In genomic region chr2:127740665-127741287, GRCh38 we compare ENCODE assay signal across 18 cellular contexts. TPM values are rescaled to one million over a fixed set of nuclear protein-coding genes. Genes with fewer than 3 reads are reported as not detected.
DNase-seq lines count a peak whose midpoint lies in the region; ATAC-seq, FAIRE-seq and TF ChIP-seq lines count a peak whose summit lies in the region.
"Had no signal": no experiment of that assay in that cellular context is flagged by ENCODE, and none has a peak within 500 bp of the region (broad histone marks: within the 10 kb centered on the region; RNA-seq: fewer than 3 reads in every experiment).

No MANE protein-coding gene starts in this region.

- H3K4me1 Mint-ChIP-seq in activated naive CD8-positive, alpha-beta T cell treated with anti-CD3 and anti-CD28 coated beads, Interleukin-2, amount 50 U/mL, for 24 hours = peaks cover 47% of the 10 kb centered on the region
- H3K4me1 Mint-ChIP-seq: B cell had no signal

- peaks cover 56% of the 10 kb centered on the region for H3K36me3 Mint-ChIP-seq in activated naive CD8-positive, alpha-beta T cell treated with anti-CD3 and anti-CD28 coated beads, Interleukin-2, amount 50 U/mL, for 24 hours (ENCODE audit: low read depth)

- intact Hi-C loops in transverse colon (cut with DNase I; ENCODE audit: low total_unique reads) = no loop called here

- TF ChIP-seq EP300 in transverse colon (IDR thresholded peaks at IDR 0.05; ENCODE audit: low read depth) = no peak

- in situ Hi-C loops in transverse colon (cut with MboI; ENCODE audit: low pct_ligation_motif_present in 1 of 4, low pct_unique_long_range_greater_than_20kb in 1 of 4, low sequenced_read_pairs in 3 of 4) = no loop called here

- H3K4me1 ChIP-seq in transverse colon = peaks cover 0 to 6% (median 0%) of the 10 kb centered on the region in 4 donors
- H3K4me1 ChIP-seq: lower lobe of right lung had no signal

- no peak for ATAC-seq in activated naive CD8-positive, alpha-beta T cell treated with anti-CD3 and anti-CD28 coated beads, Interleukin-2, amount 50 U/mL, for 24 hours
- ATAC-seq: esophagus mucosa, lower lobe of right lung had no signal

- H3K4me3 Mint-ChIP-seq in activated naive CD8-positive, alpha-beta T cell treated with anti-CD3 and anti-CD28 coated beads, Interleukin-2, amount 50 U/mL, for 24 hours = no peak overlapping the region
- H3K4me3 Mint-ChIP-seq: B cell had no signal

- H3K27ac ChIP-seq in transverse colon = no peak overlapping the region
- H3K27ac ChIP-seq: HL-60, lower lobe of right lung, neutrophil, VCaP had no signal

- no peak for TF ChIP-seq POLR2A in transverse colon (IDR thresholded peaks at IDR 0.05)

- H3K27me3 Mint-ChIP-seq in activated naive CD8-positive, alpha-beta T cell treated with anti-CD3 and anti-CD28 coated beads, Interleukin-2, amount 50 U/mL, for 24 hours = no peaks in the 10 kb centered on the region
- H3K27me3 Mint-ChIP-seq: B cell had no signal

- TF ChIP-seq CTCF in AG10803 (conservative IDR thresholded peaks at IDR 0.05; ENCODE audit: low read length) = no peak
- TF ChIP-seq CTCF in transverse colon (IDR thresholded peaks at IDR 0.05) = no peak

- H3K27ac Mint-ChIP-seq in activated naive CD8-positive, alpha-beta T cell treated with anti-CD3 and anti-CD28 coated beads, Interleukin-2, amount 50 U/mL, for 24 hours = peak overlapping the region; percentile 11
- H3K27ac Mint-ChIP-seq: B cell had no signal

- H3K9me3 ChIP-seq in transverse colon = no peaks in the 10 kb centered on the region
- H3K9me3 ChIP-seq: lower lobe of right lung, neutrophil had no signal

- no peaks in the 10 kb centered on the region for H3K27me3 ChIP-seq in transverse colon
- H3K27me3 ChIP-seq: neutrophil had no signal

- WGBS in transverse colon (ENCODE audit: low coverage in 1 of 2), 2 donors = 70 to 86% methylated on average over 3 of the region's 3 CpGs

- H3K9me3 Mint-ChIP-seq in activated naive CD8-positive, alpha-beta T cell treated with anti-CD3 and anti-CD28 coated beads, Interleukin-2, amount 50 U/mL, for 24 hours = no peaks in the 10 kb centered on the region

- FAIRE-seq in GM18507 (lab: Jason Lieb, UNC) = peak; percentile 36
- FAIRE-seq: colon had no signal

- peak; percentile 8 for DNase-seq in AG10803 (ENCODE audit: low read depth)
- no peak for DNase-seq in GM18507 (ENCODE audit: extremely low spot score, insufficient read length, low read depth)
- DNase-seq in NCI-H2227 (lab: John Stamatoyannopoulos, UW; ENCODE audit: unreplicated experiment) = peak; percentile 25
- DNase-seq in activated naive CD8-positive, alpha-beta T cell treated with anti-CD3 and anti-CD28 coated beads, Interleukin-2, amount 50 U/mL, for 24 hours = no peak
- no peak for DNase-seq in DMS 273 (lab: John Stamatoyannopoulos, UW; ENCODE audit: unreplicated experiment)
- no peak for DNase-seq in HUDEP-2 (lab: John Stamatoyannopoulos, UW; ENCODE audit: unreplicated experiment in 76 of 76)
- DNase-seq in transverse colon = no peak
- DNase-seq in stimulated activated CD4-positive, alpha-beta T cell treated with anti-CD3 and anti-CD28 coated beads, Interleukin-2, amount 100 ng/mL, for 24 hours = no peak
- DNase-seq: amygdala, lower lobe of right lung, NCI-H510A, SHP77 treated with DMSO at 0.1 percent for 48 hours had no signal

- H3K4me3 ChIP-seq in AG10803 (ENCODE audit: low read length) = no peak overlapping the region
- H3K4me3 ChIP-seq in transverse colon = no peak overlapping the region
- H3K4me3 ChIP-seq: lower lobe of right lung had no signal

- peaks cover 0 to 9% (median 0%) of the 10 kb centered on the region in 4 donors for H3K36me3 ChIP-seq in transverse colon

RNA-seq across cellular contexts. Expression of gene SFT2D3, which starts 39.5 kb away (rescaled TPM):
- total RNA-seq in transverse colon = 10 to 100 TPM in 1 of 4 donors, 1 to 10 TPM in 3; 6.8 to 13.7 (median 8.3) TPM

Comparison
In these comparisons a context has a peak if more than half of its experiments do, and no peak if none do; other contexts are left out.
1. DNase-seq: peak in AG10803 (single experiment) and NCI-H2227 (single experiment); none in GM18507 (single experiment), activated naive CD8-positive, alpha-beta T cell treated with anti-CD3 and anti-CD28 coated beads, Interleukin-2, amount 50 U/mL, for 24 hours (single experiment), DMS 273 (single experiment), HUDEP-2 (0 of 76), transverse colon (single experiment) and stimulated activated CD4-positive, alpha-beta T cell treated with anti-CD3 and anti-CD28 coated beads, Interleukin-2, amount 100 ng/mL, for 24 hours (0 of 2).